In genomic region chr7:15889501-15889900, GRCh38 we compare ENCODE assay signal across 10 cellular contexts.
DNase-seq lines count a peak whose midpoint lies in the region; ATAC-seq and TF ChIP-seq lines count a peak whose summit lies in the region.
"Had no signal": no experiment of that assay in that cellular context is flagged by ENCODE, and none has a peak within 500 bp of the region (broad histone marks: within the 10 kb centered on the region; RNA-seq: fewer than 3 reads in every experiment).

No MANE protein-coding gene starts in this region.

- TF ChIP-seq EP300 in Ishikawa (IDR thresholded peaks at IDR 0.05; ENCODE audit: borderline replicate concordance) = no peak

- no peak overlapping the region for H3K27ac Mint-ChIP-seq in stimulated activated naive B cell treated with anti-CD40 and anti-IgM and Interleukin-4, amounts not matched to agents 10 μg/mL and 1 μg/mL and 100 μg/mL, for 72 hours
- H3K27ac Mint-ChIP-seq: T-helper 1 cell treated with Interleukin-12 subunit alpha and Interleukin-12 subunit beta and Interleukin-4 antibody, amounts not matched to agents 30 μg/mL and 1 μg/mL, for 36 hours had no signal

- POLR2A ChIA-PET in BJ (lab: Charles Lee) = no interaction called here

- H3K27me3 Mint-ChIP-seq in stimulated activated naive B cell treated with anti-CD40 and anti-IgM and Interleukin-4, amounts not matched to agents 10 μg/mL and 1 μg/mL and 100 μg/mL, for 72 hours = no peaks in the 10 kb centered on the region

- H3K9me3 Mint-ChIP-seq in stimulated activated naive B cell treated with anti-CD40 and anti-IgM and Interleukin-4, amounts not matched to agents 10 μg/mL and 1 μg/mL and 100 μg/mL, for 72 hours = peaks cover 2% of the 10 kb centered on the region in 2 donors
- H3K9me3 Mint-ChIP-seq: T-helper 1 cell treated with Interleukin-12 subunit alpha and Interleukin-12 subunit beta and Interleukin-4 antibody, amounts not matched to agents 30 μg/mL and 1 μg/mL, for 36 hours had no signal

- no peaks in the 10 kb centered on the region for H3K36me3 Mint-ChIP-seq in stimulated activated naive B cell treated with anti-CD40 and anti-IgM and Interleukin-4, amounts not matched to agents 10 μg/mL and 1 μg/mL and 100 μg/mL, for 72 hours

- no peaks in the 10 kb centered on the region for H3K4me1 Mint-ChIP-seq in stimulated activated naive B cell treated with anti-CD40 and anti-IgM and Interleukin-4, amounts not matched to agents 10 μg/mL and 1 μg/mL and 100 μg/mL, for 72 hours

- no peaks in the 10 kb centered on the region for H3K27me3 ChIP-seq in BJ (ENCODE audit: control insufficient read depth, insufficient read depth, low read length)
- H3K27me3 ChIP-seq in adipocyte (replicated peaks; ENCODE audit: control insufficient read depth, insufficient read depth, low read length) = no peaks in the 10 kb centered on the region

- no peak for ATAC-seq in stimulated activated naive B cell treated with anti-CD40 and anti-IgM and Interleukin-4, amounts not matched to agents 10 μg/mL and 1 μg/mL and 100 μg/mL, for 72 hours (replicated peaks)

- 0 out of 2 replicates have a peak, but pooled peaks have one; percentile 16 for TF ChIP-seq CTCF in BJ (IDR thresholded peaks at IDR 0.05; ENCODE audit: insufficient read depth, low read depth, low read length)

- no peak overlapping the region for H3K4me3 Mint-ChIP-seq in stimulated activated naive B cell treated with anti-CD40 and anti-IgM and Interleukin-4, amounts not matched to agents 10 μg/mL and 1 μg/mL and 100 μg/mL, for 72 hours
- H3K4me3 Mint-ChIP-seq: T-helper 1 cell treated with Interleukin-12 subunit alpha and Interleukin-12 subunit beta and Interleukin-4 antibody, amounts not matched to agents 30 μg/mL and 1 μg/mL, for 36 hours had no signal

- DNase-seq in BJ (ENCODE audit: low read depth) (no peak), adipocyte (ENCODE audit: low read depth) (peak; percentile 4), kidney glomerular epithelial cell (lab: John Stamatoyannopoulos, UW) (peak; percentile 16), NCI-H128 (lab: John Stamatoyannopoulos, UW; ENCODE audit: unreplicated experiment) (no peak), head of caudate nucleus (no peak)
- DNase-seq in stimulated activated naive B cell treated with anti-CD40 and anti-IgM and Interleukin-4, amounts not matched to agents 10 μg/mL and 1 μg/mL and 100 μg/mL, for 72 hours = no peak
- DNase-seq in activated CD4-positive, CD25-positive, alpha-beta regulatory T cell (lab: John Stamatoyannopoulos, UW) = no peak
- DNase-seq: posterior cingulate gyrus had no signal

- no peak overlapping the region for H3K4me3 ChIP-seq in BJ (ENCODE audit: low read depth, low read length)
- no peak overlapping the region for H3K4me3 ChIP-seq in adipocyte (ENCODE audit: low read length)

- CTCF ChIA-PET in BJ (lab: Yijun Ruan, JAX) = no interaction called here

- H3K36me3 ChIP-seq in BJ (ENCODE audit: control insufficient read depth, insufficient read depth, low read length) = no peaks in the 10 kb centered on the region
- H3K36me3 ChIP-seq in adipocyte (ENCODE audit: control insufficient read depth, insufficient read depth, low read length, severe bottlenecking) = no peaks in the 10 kb centered on the region

- no peak overlapping the region for H3K9ac ChIP-seq in adipocyte (ENCODE audit: low read length)

- H3K4me1 ChIP-seq in adipocyte (ENCODE audit: control insufficient read depth, insufficient read depth, low read length) = peaks cover 21% of the 10 kb centered on the region

- intact Hi-C loops in head of caudate nucleus (cut with DNase I) = no loop called here

- TF ChIP-seq RAD21 in Ishikawa (IDR thresholded peaks at IDR 0.05; ENCODE audit: low read depth) = peak; percentile 39

- H3K9me3 ChIP-seq in adipocyte (ENCODE audit: control insufficient read depth, low read length) = no peaks in the 10 kb centered on the region

TF ChIP-seq in Ishikawa, 13 proteins besides CTCF, POLR2A, EP300 and RAD21:
- no peak for TF ChIP-seq TAF1 (IDR thresholded peaks at IDR 0.05; ENCODE audit: low read depth)
- no peak for TF ChIP-seq NFIC (IDR thresholded peaks at IDR 0.05)
- TF ChIP-seq ZBTB7A (IDR thresholded peaks at IDR 0.05; ENCODE audit: low read depth) = no peak
- no peak for TF ChIP-seq MAX (IDR thresholded peaks at IDR 0.05)
- TF ChIP-seq CREB1 (IDR thresholded peaks at IDR 0.05; ENCODE audit: low read depth) = no peak
- TF ChIP-seq TCF12 (IDR thresholded peaks at IDR 0.05; ENCODE audit: low read depth) = no peak

Comparison
In these comparisons a context has a peak if more than half of its experiments do, and no peak if none do; other contexts are left out.
1. DNase-seq: peak in adipocyte (single experiment) and kidney glomerular epithelial cell (single experiment); none in BJ (single experiment), stimulated activated naive B cell treated with anti-CD40 and anti-IgM and Interleukin-4, amounts not matched to agents 10 μg/mL and 1 μg/mL and 100 μg/mL, for 72 hours (single experiment), NCI-H128 (single experiment), activated CD4-positive, CD25-positive, alpha-beta regulatory T cell (0 of 4) and head of caudate nucleus (0 of 42).